In the genomic region with DNA sequence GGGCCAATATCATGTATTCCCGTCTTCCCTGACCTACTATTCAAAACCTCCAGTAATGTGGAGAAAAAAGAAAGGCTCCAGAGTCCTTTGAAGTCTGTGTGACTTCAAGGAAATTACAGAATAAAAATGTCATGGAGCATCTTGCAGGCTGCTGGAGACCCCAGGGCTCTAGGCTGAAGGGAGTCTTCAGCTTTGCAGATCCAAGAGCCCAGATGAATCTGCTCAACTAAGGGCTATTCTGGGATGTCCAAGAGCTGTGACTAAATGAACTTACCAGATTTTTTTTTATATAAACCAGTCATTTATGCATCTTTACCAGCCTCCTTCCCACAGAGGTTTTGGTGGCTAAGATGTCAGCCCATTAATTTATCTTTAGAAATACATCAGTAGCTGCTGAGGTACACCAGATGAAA, we compare ENCODE assay signal across 17 cellular contexts.
DNase-seq lines count a peak whose midpoint lies in the region; ATAC-seq, FAIRE-seq and TF ChIP-seq lines count a peak whose summit lies in the region.
"Had no signal": no experiment of that assay in that cellular context is flagged by ENCODE, and none has a peak within 500 bp of the region (broad histone marks: within the 10 kb centered on the region; RNA-seq: fewer than 3 reads in every experiment).

No MANE protein-coding gene starts in this region.

- TF ChIP-seq RAD21 in A549 (conservative IDR thresholded peaks at IDR 0.05 in 1 of 2, IDR thresholded peaks at IDR 0.05 in 1 of 2), result no peak

- peak overlapping the region; percentile 66 to 79 for H3K27ac ChIP-seq in A549
- H3K27ac ChIP-seq: neutrophil, right lobe of liver had no signal

- H3K9me3 Mint-ChIP-seq in activated naive CD4-positive, alpha-beta T cell treated with anti-CD3 and anti-CD28 coated beads, Interleukin-2, amount 50 U/mL, for 72 hours, result peaks cover 7 to 15% of the 10 kb centered on the region in 2 donors
- H3K9me3 Mint-ChIP-seq: activated CD4-positive, alpha-beta T cell treated with anti-CD3 and anti-CD28 coated beads, Interleukin-2, amount 10 ng/mL, durations not matched to agents 7 days and 5 days; activated naive CD4-positive, alpha-beta T cell treated with anti-CD3 and anti-CD28 coated beads, Interleukin-2, amount 50 U/mL, for 24 hours had no signal

- intact Hi-C loops in head of caudate nucleus (cut with DNase I), result no loop called here

- WGBS in A549 (ENCODE audit: missing lambda C conversion rate), result 34% methylated on average over 1 of the region's 1 CpG

- TF ChIP-seq CTCF in A549 (IDR thresholded peaks at IDR 0.05), result no peak

- POLR2A ChIA-PET in A549 (lab: Yijun Ruan, JAX), result interaction anchor here (1.0 to 1.4 kb wide), 2 partner anchors 77 to 197 kb away, joined by 3 read pairs; no protein-coding TSS in a partner anchor

- no peak for FAIRE-seq in A549 (lab: Jason Lieb, UNC)

- no peak overlapping the region for H3K27ac Mint-ChIP-seq in activated naive CD4-positive, alpha-beta T cell treated with anti-CD3 and anti-CD28 coated beads, Interleukin-2, amount 50 U/mL, for 72 hours
- H3K27ac Mint-ChIP-seq: activated CD4-positive, alpha-beta T cell treated with anti-CD3 and anti-CD28 coated beads, Interleukin-2, amount 10 ng/mL, durations not matched to agents 7 days and 5 days; activated naive CD4-positive, alpha-beta T cell treated with anti-CD3 and anti-CD28 coated beads, Interleukin-2, amount 50 U/mL, for 24 hours had no signal

- no peak overlapping the region for H3K4me3 ChIP-seq in A549
- H3K4me3 ChIP-seq: right lobe of liver had no signal

- H3K4me1 ChIP-seq in A549, result peaks cover 31% of the 10 kb centered on the region
- H3K4me1 ChIP-seq: right lobe of liver had no signal

- H3K9me3 ChIP-seq in A549, result peaks cover 5% of the 10 kb centered on the region; the same call in 1 of the 3 replicates
- H3K9me3 ChIP-seq: neutrophil, right lobe of liver had no signal

- DNase-seq in A549 (ENCODE audit: low read depth in 1 of 2, low spot score in 1 of 2) (peak in 1 of 2 experiments; percentile 5), HCEC 1CT (peak; percentile 36), amniotic epithelial cell (ENCODE audit: low read depth) (peak; percentile 14), left kidney (ENCODE audit: low read depth, low spot score) (peak; percentile 22), RKO (ENCODE audit: low spot score) (no peak), head of caudate nucleus (no peak)
- DNase-seq in activated naive CD4-positive, alpha-beta T cell treated with anti-CD3 and anti-CD28 coated beads, Interleukin-2, amount 50 U/mL, for 72 hours (ENCODE audit: low spot score in 2 of 2), result no peak
- no peak for DNase-seq in stimulated activated CD4-positive, alpha-beta T cell treated with anti-CD3 and anti-CD28 coated beads, Interleukin-4, amount 100 ng/mL, for 24 hours
- DNase-seq: activated CD4-positive, alpha-beta T cell treated with anti-CD3 and anti-CD28 coated beads, Interleukin-2, amount 10 ng/mL, durations not matched to agents 7 days and 5 days; activated T-cell treated with anti-CD3 and anti-CD28 coated beads for 4 hours; KG1; NCI-H1105 treated with DMSO at 0.1 percent for 48 hours; NK-92 treated with Interleukin-12 subunit alpha and Interleukin-12 subunit beta, amount 100 ng/mL, for 24 hours; right lobe of liver; stimulated activated CD8-positive, alpha-beta memory T cell treated with anti-CD3 and anti-CD28 coated beads, Interleukin-4, amount 100 ng/mL, for 48 hours had no signal

- no peak for TF ChIP-seq EP300 in A549 (IDR thresholded peaks at IDR 0.05)

- peak; percentile 39 to 62; a peak in 4 of 6 replicates for ATAC-seq in A549
- no peak for ATAC-seq in activated naive CD4-positive, alpha-beta T cell treated with anti-CD3 and anti-CD28 coated beads, Interleukin-2, amount 50 U/mL, for 72 hours
- ATAC-seq: right lobe of liver had no signal

- TF ChIP-seq POLR2A in A549 (IDR thresholded peaks at IDR 0.05; ENCODE audit: low read length), result no peak

- peak overlapping the region; percentile 69 for H3K4me2 ChIP-seq in A549

- CTCF ChIA-PET in A549 (lab: Yijun Ruan, JAX), result interaction anchor here (0.6 to 1.2 kb wide), 4 partner anchors 15 to 90 kb away, joined by 3 to 4 read pairs (median 4); no protein-coding TSS in a partner anchor

- H3K36me3 Mint-ChIP-seq in activated naive CD4-positive, alpha-beta T cell treated with anti-CD3 and anti-CD28 coated beads, Interleukin-2, amount 50 U/mL, for 72 hours, result no peaks in the 10 kb centered on the region
- H3K36me3 Mint-ChIP-seq: activated naive CD4-positive, alpha-beta T cell treated with anti-CD3 and anti-CD28 coated beads, Interleukin-2, amount 50 U/mL, for 24 hours had no signal

TF ChIP-seq in A549, 52 proteins besides CTCF, POLR2A, EP300 and RAD21:
- no peak for TF ChIP-seq KDM5A (IDR thresholded peaks at IDR 0.05)
- TF ChIP-seq ESRRA (IDR thresholded peaks at IDR 0.05; ENCODE audit: borderline replicate concordance, low read length), result no peak
- no peak for TF ChIP-seq POLR2AphosphoS2 (conservative IDR thresholded peaks at IDR 0.05; ENCODE audit: low read length)
- no peak for TF ChIP-seq TFCP2L1 (CRISPR knock-in tag; IDR thresholded peaks at IDR 0.05)
- no peak for TF ChIP-seq RCOR1 (IDR thresholded peaks at IDR 0.05; ENCODE audit: low read depth, low read length)
- TF ChIP-seq ZSCAN20 (CRISPR knock-in tag; IDR thresholded peaks at IDR 0.05), result no peak
- TF ChIP-seq HOXB13 (CRISPR knock-in tag; IDR thresholded peaks at IDR 0.05; ENCODE audit: low read depth), result no peak
- TF ChIP-seq, protein P1, sequence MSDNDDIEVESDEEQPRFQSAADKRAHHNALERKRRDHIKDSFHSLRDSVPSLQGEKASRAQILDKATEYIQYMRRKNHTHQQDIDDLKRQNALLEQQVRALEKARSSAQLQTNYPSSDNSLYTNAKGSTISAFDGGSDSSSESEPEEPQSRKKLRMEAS (IDR thresholded peaks at IDR 0.05), result no peak
- no peak for TF ChIP-seq ZNF302 (CRISPR knock-in tag; IDR thresholded peaks at IDR 0.05)
- TF ChIP-seq MAZ (IDR thresholded peaks at IDR 0.05; ENCODE audit: borderline replicate concordance, low read depth, low read length), result no peak
- no peak for TF ChIP-seq GATA3 (IDR thresholded peaks at IDR 0.05; ENCODE audit: borderline replicate concordance)
- TF ChIP-seq, protein P2, sequence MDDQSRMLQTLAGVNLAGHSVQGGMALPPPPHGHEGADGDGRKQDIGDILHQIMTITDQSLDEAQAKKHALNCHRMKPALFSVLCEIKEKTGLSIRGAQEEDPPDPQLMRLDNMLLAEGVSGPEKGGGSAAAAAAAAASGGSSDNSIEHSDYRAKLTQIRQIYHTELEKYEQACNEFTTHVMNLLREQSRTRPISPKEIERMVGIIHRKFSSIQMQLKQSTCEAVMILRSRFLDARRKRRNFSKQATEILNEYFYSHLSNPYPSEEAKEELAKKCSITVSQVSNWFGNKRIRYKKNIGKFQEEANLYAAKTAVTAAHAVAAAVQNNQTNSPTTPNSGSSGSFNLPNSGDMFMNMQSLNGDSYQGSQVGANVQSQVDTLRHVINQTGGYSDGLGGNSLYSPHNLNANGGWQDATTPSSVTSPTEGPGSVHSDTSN (IDR thresholded peaks at IDR 0.05), result no peak
- TF ChIP-seq, protein P3, sequence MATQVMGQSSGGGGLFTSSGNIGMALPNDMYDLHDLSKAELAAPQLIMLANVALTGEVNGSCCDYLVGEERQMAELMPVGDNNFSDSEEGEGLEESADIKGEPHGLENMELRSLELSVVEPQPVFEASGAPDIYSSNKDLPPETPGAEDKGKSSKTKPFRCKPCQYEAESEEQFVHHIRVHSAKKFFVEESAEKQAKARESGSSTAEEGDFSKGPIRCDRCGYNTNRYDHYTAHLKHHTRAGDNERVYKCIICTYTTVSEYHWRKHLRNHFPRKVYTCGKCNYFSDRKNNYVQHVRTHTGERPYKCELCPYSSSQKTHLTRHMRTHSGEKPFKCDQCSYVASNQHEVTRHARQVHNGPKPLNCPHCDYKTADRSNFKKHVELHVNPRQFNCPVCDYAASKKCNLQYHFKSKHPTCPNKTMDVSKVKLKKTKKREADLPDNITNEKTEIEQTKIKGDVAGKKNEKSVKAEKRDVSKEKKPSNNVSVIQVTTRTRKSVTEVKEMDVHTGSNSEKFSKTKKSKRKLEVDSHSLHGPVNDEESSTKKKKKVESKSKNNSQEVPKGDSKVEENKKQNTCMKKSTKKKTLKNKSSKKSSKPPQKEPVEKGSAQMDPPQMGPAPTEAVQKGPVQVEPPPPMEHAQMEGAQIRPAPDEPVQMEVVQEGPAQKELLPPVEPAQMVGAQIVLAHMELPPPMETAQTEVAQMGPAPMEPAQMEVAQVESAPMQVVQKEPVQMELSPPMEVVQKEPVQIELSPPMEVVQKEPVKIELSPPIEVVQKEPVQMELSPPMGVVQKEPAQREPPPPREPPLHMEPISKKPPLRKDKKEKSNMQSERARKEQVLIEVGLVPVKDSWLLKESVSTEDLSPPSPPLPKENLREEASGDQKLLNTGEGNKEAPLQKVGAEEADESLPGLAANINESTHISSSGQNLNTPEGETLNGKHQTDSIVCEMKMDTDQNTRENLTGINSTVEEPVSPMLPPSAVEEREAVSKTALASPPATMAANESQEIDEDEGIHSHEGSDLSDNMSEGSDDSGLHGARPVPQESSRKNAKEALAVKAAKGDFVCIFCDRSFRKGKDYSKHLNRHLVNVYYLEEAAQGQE (IDR thresholded peaks at IDR 0.05), result no peak
- no peak for TF ChIP-seq ZC3H11A (IDR thresholded peaks at IDR 0.05)
- TF ChIP-seq, protein P4, sequence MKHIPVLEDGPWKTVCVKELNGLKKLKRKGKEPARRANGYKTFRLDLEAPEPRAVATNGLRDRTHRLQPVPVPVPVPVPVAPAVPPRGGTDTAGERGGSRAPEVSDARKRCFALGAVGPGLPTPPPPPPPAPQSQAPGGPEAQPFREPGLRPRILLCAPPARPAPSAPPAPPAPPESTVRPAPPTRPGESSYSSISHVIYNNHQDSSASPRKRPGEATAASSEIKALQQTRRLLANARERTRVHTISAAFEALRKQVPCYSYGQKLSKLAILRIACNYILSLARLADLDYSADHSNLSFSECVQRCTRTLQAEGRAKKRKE (CRISPR knock-in tag; IDR thresholded peaks at IDR 0.05; ENCODE audit: low read depth), result no peak

Comparison
In these comparisons a context has a peak if more than half of its experiments do, and no peak if none do; other contexts are left out.
1. ATAC-seq: peak in A549 (2 of 2); none in activated naive CD4-positive, alpha-beta T cell treated with anti-CD3 and anti-CD28 coated beads, Interleukin-2, amount 50 U/mL, for 72 hours (0 of 2).
2. DNase-seq: peak in HCEC 1CT (single experiment), amniotic epithelial cell (single experiment) and left kidney (single experiment); none in activated naive CD4-positive, alpha-beta T cell treated with anti-CD3 and anti-CD28 coated beads, Interleukin-2, amount 50 U/mL, for 72 hours (0 of 2), RKO (single experiment), head of caudate nucleus (0 of 42) and stimulated activated CD4-positive, alpha-beta T cell treated with anti-CD3 and anti-CD28 coated beads, Interleukin-4, amount 100 ng/mL, for 24 hours (single experiment).